In the genomic region with DNA sequence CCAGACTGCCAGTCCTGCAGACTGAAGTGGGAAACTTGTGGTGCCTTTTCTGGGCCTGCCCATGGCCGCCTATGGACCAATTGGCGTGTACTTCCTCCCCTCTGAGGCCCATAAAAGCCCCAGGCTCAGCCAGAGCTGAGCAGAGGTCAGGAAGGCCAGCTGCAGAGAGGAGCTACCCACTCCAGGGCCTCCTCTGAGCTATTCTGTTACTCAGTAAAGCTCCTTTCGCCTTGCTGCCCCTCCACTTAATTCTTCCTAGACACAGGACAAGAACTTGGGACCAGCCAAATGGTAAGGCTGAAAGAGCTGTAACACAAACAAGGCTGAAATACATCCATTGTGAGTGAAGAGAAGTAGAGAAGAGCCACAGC, we compare ENCODE assay signal across 16 cellular contexts.
DNase-seq lines count a peak whose midpoint lies in the region; ATAC-seq and TF ChIP-seq lines count a peak whose summit lies in the region.
"Had no signal": no experiment of that assay in that cellular context is flagged by ENCODE, and none has a peak within 500 bp of the region (broad histone marks: within the 10 kb centered on the region; RNA-seq: fewer than 3 reads in every experiment).

No MANE protein-coding gene starts in this region.

- H2AFZ ChIP-seq in mammary epithelial cell (ENCODE audit: low read depth, low read length), result no peak overlapping the region

- no peak overlapping the region for H3K4me2 ChIP-seq in mammary epithelial cell (ENCODE audit: insufficient read depth, low read depth, low read length)
- H3K4me2 ChIP-seq: BLaER1 had no signal

- H3K4me3 ChIP-seq in left ventricle myocardium inferior (no peak overlapping the region), RWPE2 (ENCODE audit: severe bottlenecking) (no peak overlapping the region), sigmoid colon (no peak overlapping the region), mammary epithelial cell (replicated peaks in 1 of 3; ENCODE audit: insufficient read depth in 1 of 3, low read depth in 2 of 3, low read length in 3 of 3) (no peak overlapping the region)
- H3K4me3 ChIP-seq: BLaER1, HAP-1 had no signal

- dilution Hi-C loops in mammary epithelial cell (cut with HindIII; ENCODE audit: low sequenced_read_pairs), result loop anchor here (5.0 kb wide), 1 partner anchor 33 kb away; no protein-coding TSS in a partner anchor

- H3K79me2 ChIP-seq in mammary epithelial cell (ENCODE audit: insufficient read depth, low read length), result no peaks in the 10 kb centered on the region

- H3K27ac ChIP-seq in left ventricle myocardium inferior (replicated peaks) (no peak overlapping the region), RWPE2 (ENCODE audit: poor library complexity, severe bottlenecking) (no peak overlapping the region), sigmoid colon (no peak overlapping the region), mammary epithelial cell (ENCODE audit: insufficient read depth, low read depth, low read length) (no peak overlapping the region)
- H3K27ac ChIP-seq: 22Rv1, BLaER1, C4-2B had no signal

- in situ Hi-C loops in mammary epithelial cell (cut with MboI; ENCODE audit: low sequenced_read_pairs in 2 of 2), result no loop called here

- CTCF ChIA-PET in mammary epithelial cell (lab: Charles Lee; ENCODE audit: low non-redundant PET), result no interaction called here

- no TSS peak for BruUV-seq in mammary epithelial cell (replicated peaks; lab: Mats Ljungman, UMichigan)

- 72 to 73% methylated on average over 3 of the region's 3 CpGs for WGBS in sigmoid colon, 2 donors
- WGBS in mammary epithelial cell (ENCODE audit: low coverage, missing lambda C conversion rate), result 81% methylated on average over 3 of the region's 3 CpGs

- TF ChIP-seq POLR2A in sigmoid colon (IDR thresholded peaks at IDR 0.05), result no peak

- no peaks in the 10 kb centered on the region for H3K4me1 ChIP-seq in left ventricle myocardium inferior
- H3K4me1 ChIP-seq in RWPE2 (ENCODE audit: insufficient read depth, poor library complexity, severe bottlenecking), result no peaks in the 10 kb centered on the region
- no peaks in the 10 kb centered on the region for H3K4me1 ChIP-seq in sigmoid colon
- H3K4me1 ChIP-seq in mammary epithelial cell (ENCODE audit: insufficient read depth, low read length), result no peaks in the 10 kb centered on the region
- H3K4me1 ChIP-seq: BLaER1, Caco-2, HAP-1 had no signal

- H3K9ac ChIP-seq in mammary epithelial cell (ENCODE audit: insufficient read depth, low read length), result no peak overlapping the region
- H3K9ac ChIP-seq: BLaER1 had no signal

- H3K27me3 ChIP-seq in left ventricle myocardium inferior (ENCODE audit: low read depth) (no peaks in the 10 kb centered on the region), RWPE2 (ENCODE audit: insufficient read depth, poor library complexity, severe bottlenecking) (no peaks in the 10 kb centered on the region), sigmoid colon (no peaks in the 10 kb centered on the region), mammary epithelial cell (ENCODE audit: insufficient read depth, low read length) (no peaks in the 10 kb centered on the region)
- H3K27me3 ChIP-seq: BLaER1 had no signal

- no peaks in the 10 kb centered on the region for H4K20me1 ChIP-seq in mammary epithelial cell (ENCODE audit: insufficient read depth, low read length)
- H4K20me1 ChIP-seq: BLaER1 had no signal

- H3K36me3 ChIP-seq in left ventricle myocardium inferior, result no peaks in the 10 kb centered on the region
- no peaks in the 10 kb centered on the region for H3K36me3 ChIP-seq in RWPE2 (ENCODE audit: low read depth)
- no peaks in the 10 kb centered on the region for H3K36me3 ChIP-seq in sigmoid colon
- no peaks in the 10 kb centered on the region for H3K36me3 ChIP-seq in mammary epithelial cell (ENCODE audit: insufficient read depth, low read length)
- H3K36me3 ChIP-seq: BLaER1, HAP-1 had no signal

- intact Hi-C loops in cardiac septum (cut with DNase I) (no loop called here), left ventricle myocardium inferior (cut with micrococcal nuclease) (no loop called here), sigmoid colon (cut with DNase I) (no loop called here), mammary epithelial cell (cut with micrococcal nuclease) (no loop called here)

- no peak for ATAC-seq in RWPE2 (ENCODE audit: low read depth)
- ATAC-seq: CD8-positive, alpha-beta T cell had no signal

- no peak for TF ChIP-seq CTCF in left ventricle myocardium inferior (IDR thresholded peaks at IDR 0.05; ENCODE audit: borderline replicate concordance)
- TF ChIP-seq CTCF in RWPE2 (IDR thresholded peaks at IDR 0.05; ENCODE audit: poor library complexity, severe bottlenecking), result no peak
- no peak for TF ChIP-seq CTCF in sigmoid colon (IDR thresholded peaks at IDR 0.05)
- no peak for TF ChIP-seq CTCF in mammary epithelial cell (conservative IDR thresholded peaks at IDR 0.05 in 1 of 2, IDR thresholded peaks at IDR 0.05 in 1 of 2; ENCODE audit: extremely low read depth in 1 of 2, insufficient read depth in 1 of 2, low read depth in 1 of 2, low read length in 2 of 2)

- DNase-seq in cardiac septum (ENCODE audit: low spot score) (peak; percentile 65), left ventricle myocardium inferior (no peak), RWPE2 (ENCODE audit: low spot score) (peak; percentile 7), sigmoid colon (peak; percentile 8), mammary epithelial cell (no peak)
- DNase-seq in central memory CD4-positive, alpha-beta T cell, result no peak
- DNase-seq: Caco-2; CD4-positive, CD25-positive, alpha-beta regulatory T cell; CD8-positive, alpha-beta T cell; DMS153; DND-41; GOT3 had no signal

- TF ChIP-seq EP300 in sigmoid colon (IDR thresholded peaks at IDR 0.05), result no peak

- H3K9me3 ChIP-seq in left ventricle myocardium inferior (replicated peaks) (peaks cover 33% of the 10 kb centered on the region), RWPE2 (ENCODE audit: severe bottlenecking) (peaks cover 12% of the 10 kb centered on the region), sigmoid colon (peaks cover 4 to 7% (median 4%) of the 10 kb centered on the region in 4 donors), mammary epithelial cell (replicated peaks; ENCODE audit: insufficient read depth, low read length) (peaks cover 16% of the 10 kb centered on the region)

Comparison
In these comparisons a context has a peak if more than half of its experiments do, and no peak if none do; other contexts are left out.
1. DNase-seq: peak in cardiac septum (single experiment), RWPE2 (single experiment) and sigmoid colon (single experiment); none in left ventricle myocardium inferior (single experiment), mammary epithelial cell (single experiment) and central memory CD4-positive, alpha-beta T cell (single experiment).